In genomic region chr1:48236716-48237470, GRCh38 we compare ENCODE assay signal across 8 cellular contexts. TPM values are rescaled to one million over a fixed set of nuclear protein-coding genes. Genes with fewer than 3 reads are reported as not detected.
DNase-seq lines count a peak whose midpoint lies in the region; ATAC-seq and TF ChIP-seq lines count a peak whose summit lies in the region.

No MANE protein-coding gene starts in this region.

- ATAC-seq in HG03108 (IDR thresholded peaks at IDR 0.05; ENCODE audit: unreplicated experiment), result peak; percentile 66

- POLR2A ChIA-PET in A673 (lab: Charles Lee; ENCODE audit: low non-redundant PET), result no interaction called here

- peak; percentile 60 for TF ChIP-seq CTCF in A673 (conservative IDR thresholded peaks at IDR 0.05; ENCODE audit: low read depth, low read length)
- peak; percentile 46 for TF ChIP-seq CTCF in GM10266 (IDR thresholded peaks at IDR 0.05; ENCODE audit: control insufficient read depth, insufficient read depth, low read depth, missing control alignments)
- TF ChIP-seq CTCF in epithelial cell of esophagus (IDR thresholded peaks at IDR 0.05; ENCODE audit: insufficient read depth, low read depth, low read length, missing control alignments), result peak; percentile 69

- CTCF ChIA-PET in A673 (lab: Charles Lee), result interaction anchor here (0.6 kb wide), 1 partner anchor 507 kb away, joined by 3 read pairs; no protein-coding TSS in a partner anchor

- intact Hi-C loops in A673 (cut with micrococcal nuclease; ENCODE audit: unreplicated experiment), result no loop called here

- DNase-seq in A673 (ENCODE audit: low spot score) (peak; percentile 19), GM10266 (ENCODE audit: extremely low spot score) (peak; percentile 49), NCI-H82 (lab: John Stamatoyannopoulos, UW) (peak; percentile 69), epithelial cell of esophagus (ENCODE audit: low read depth) (peak; percentile 55), myocyte (ENCODE audit: low read depth) (peak; percentile 38), NCI-H1930 (lab: John Stamatoyannopoulos, UW) (no peak)
- no peak for DNase-seq in activated T-cell treated with anti-CD3 and anti-CD28 coated beads, Interleukin-2, amount 50 U/mL, for 48 hours

- no peak overlapping the region for H3K27ac ChIP-seq in A673 (ENCODE audit: low read depth, low read length, poor library complexity, severe bottlenecking)

- no peaks in the 10 kb centered on the region for H3K9me3 ChIP-seq in A673 (ENCODE audit: low read depth, low read length, poor library complexity, severe bottlenecking)

- BruUV-seq in A673 (replicated peaks; lab: Mats Ljungman, UMichigan), result no TSS peak

- H3K4me1 ChIP-seq in A673 (ENCODE audit: insufficient read depth, low read length, poor library complexity, severe bottlenecking), result no peaks in the 10 kb centered on the region

- no peaks in the 10 kb centered on the region for H3K36me3 ChIP-seq in A673 (ENCODE audit: insufficient read depth, low read length, poor library complexity, severe bottlenecking)

- H3K4me3 ChIP-seq in A673 (ENCODE audit: low read depth, low read length, poor library complexity, severe bottlenecking), result no peak overlapping the region
- no peak overlapping the region for H3K4me3 ChIP-seq in epithelial cell of esophagus (ENCODE audit: low read length)

- H3K27me3 ChIP-seq in A673 (replicated peaks; ENCODE audit: insufficient read depth, low read depth, low read length, poor library complexity), result no peaks in the 10 kb centered on the region

RNA-seq across cellular contexts. Expression of gene SLC5A9, which starts 14.4 kb away (rescaled TPM):
- total RNA-seq in A673 (2021) (not detected in 2 replicates), myocyte (not detected in 2 replicates)
- polyA plus RNA-seq in myocyte (2012), result 0.05 TPM

Comparison
In these comparisons a context has a peak if more than half of its experiments do, and no peak if none do; other contexts are left out.
1. DNase-seq: peak in A673 (single experiment), GM10266 (single experiment), NCI-H82 (single experiment), epithelial cell of esophagus (single experiment) and myocyte (single experiment); none in activated T-cell treated with anti-CD3 and anti-CD28 coated beads, Interleukin-2, amount 50 U/mL, for 48 hours (0 of 2) and NCI-H1930 (0 of 2).
2. Peak in every context shown above with its lines, with median percentiles within 50 percentile points of each other: CTCF ChIP-seq.